Comparison of ENCODE assay signal across 24 cellular contexts in genomic region chr3:52979190-52979983, GRCh38.
"Had no signal": no experiment of that assay in that cellular context is flagged by ENCODE, and none has a peak within 500 bp of the region (broad histone marks: within the 10 kb centered on the region; RNA-seq: fewer than 3 reads in every experiment).

No MANE protein-coding gene starts in this region.

- ATAC-seq: activated T-helper 17 cell treated with anti-CD3 and anti-CD28 coated beads, Interleukin-2, amount 50 U/mL, for 72 hours; left cardiac atrium; natural killer cell; stimulated activated naive CD8-positive, alpha-beta T cell treated with anti-CD3 and anti-CD28 coated beads, Interleukin-15, Interleukin-2, amounts not matched to agents 100 U/mL and 50 U/mL, for 24 hours; T-cell; upper lobe of right lung had no signal

- H3K9me3 ChIP-seq: adrenal gland, lower lobe of right lung, prostate gland, right atrium auricular region, thyroid gland, upper lobe of right lung had no signal

- H3K9me3 Mint-ChIP-seq: activated T-cell treated with anti-CD3 and anti-CD28 coated beads, Interleukin-2, amount 50 U/mL, for 24 hours; activated T-helper 17 cell treated with anti-CD3 and anti-CD28 coated beads, Interleukin-2, amount 50 U/mL, for 72 hours; central memory CD8-positive, alpha-beta T cell; natural killer cell; T-cell had no signal

- H3K4me3 Mint-ChIP-seq: activated naive CD8-positive, alpha-beta T cell; activated T-cell treated with anti-CD3 and anti-CD28 coated beads, Interleukin-2, amount 50 U/mL, for 24 hours; activated T-helper 17 cell treated with anti-CD3 and anti-CD28 coated beads, Interleukin-2, amount 50 U/mL, for 72 hours; central memory CD8-positive, alpha-beta T cell; natural killer cell; T-cell had no signal

- H3K27me3 Mint-ChIP-seq: activated naive CD8-positive, alpha-beta T cell; activated T-cell treated with anti-CD3 and anti-CD28 coated beads, Interleukin-2, amount 50 U/mL, for 24 hours; activated T-helper 17 cell treated with anti-CD3 and anti-CD28 coated beads, Interleukin-2, amount 50 U/mL, for 72 hours; central memory CD8-positive, alpha-beta T cell; T-cell had no signal

- H3K27ac ChIP-seq: adrenal gland, breast epithelium, lower lobe of right lung, prostate gland, thyroid gland, upper lobe of right lung, WERI-Rb-1 had no signal

- H3K27me3 ChIP-seq: adrenal gland, breast epithelium, right atrium auricular region, thyroid gland, upper lobe of right lung had no signal

- H3K4me1 ChIP-seq: adrenal gland, breast epithelium, prostate gland, right atrium auricular region, thyroid gland, upper lobe of right lung had no signal

- H3K27ac Mint-ChIP-seq: activated naive CD8-positive, alpha-beta T cell; activated T-cell treated with anti-CD3 and anti-CD28 coated beads, Interleukin-2, amount 50 U/mL, for 24 hours; activated T-helper 17 cell treated with anti-CD3 and anti-CD28 coated beads, Interleukin-2, amount 50 U/mL, for 72 hours; natural killer cell had no signal

- H3K4me3 ChIP-seq: adrenal gland, breast epithelium, lower lobe of right lung, prostate gland, right atrium auricular region, thyroid gland, upper lobe of right lung had no signal

- H3K36me3 ChIP-seq: adrenal gland, breast epithelium, lower lobe of right lung, prostate gland, right atrium auricular region, thyroid gland, upper lobe of right lung, WERI-Rb-1 had no signal

- DNase-seq: activated CD4-positive, alpha-beta T cell treated with anti-CD3 and anti-CD28 coated beads for 1 hour; activated CD8-positive, alpha-beta memory T cell treated with anti-CD3 and anti-CD28 coated beads for 24 hours; activated CD8-positive, alpha-beta memory T cell treated with anti-CD3 and anti-CD28 coated beads, Interleukin-2, amount 50 U/mL, for 4 hours; activated T-cell treated with anti-CD3 and anti-CD28 coated beads, Interleukin-2, amount 50 U/mL, for 24 hours; adrenal gland; effector memory CD4-positive, alpha-beta T cell; foreskin melanocyte; hypothalamus; islet precursor cell; left cardiac atrium; lower lobe of right lung; natural killer cell; stimulated activated CD4-positive, alpha-beta T cell treated with anti-CD3 and anti-CD28 coated beads, Interleukin-4, amount 100 ng/mL, for 24 hours; stimulated activated naive CD8-positive, alpha-beta T cell treated with anti-CD3 and anti-CD28 coated beads, Interleukin-15, Interleukin-2, amounts not matched to agents 100 U/mL and 50 U/mL, for 24 hours; T-cell; thyroid gland; upper lobe of right lung; WERI-Rb-1 had no signal

- H3K36me3 Mint-ChIP-seq: natural killer cell had no signal
